In the genomic region with DNA sequence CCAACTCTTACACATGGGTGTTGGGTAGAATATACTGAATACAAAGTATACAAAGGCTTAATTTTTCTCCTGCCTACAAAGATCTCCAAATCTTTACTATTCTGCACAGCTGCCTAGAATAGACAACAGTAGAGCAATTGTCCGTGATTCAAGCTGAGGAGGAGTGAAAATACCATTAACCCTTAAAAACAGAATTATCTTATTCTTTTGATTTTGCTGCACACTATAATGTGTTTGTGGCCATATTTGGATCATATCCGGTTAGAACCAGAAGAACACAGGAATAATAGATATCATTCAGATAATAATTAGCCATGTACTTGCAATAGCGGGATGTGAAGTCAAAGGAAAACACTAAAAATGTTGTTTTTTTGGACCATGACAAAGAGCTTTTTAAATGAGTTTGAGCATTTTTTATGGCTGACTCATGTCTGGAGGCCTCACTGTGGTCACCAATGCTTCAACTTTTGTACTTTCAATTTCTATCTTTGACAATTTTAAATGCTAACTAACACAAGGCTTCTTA, we compare ENCODE assay signal across 9 cellular contexts.
DNase-seq lines count a peak whose midpoint lies in the region; ATAC-seq and TF ChIP-seq lines count a peak whose summit lies in the region.
"Had no signal": no experiment of that assay in that cellular context is flagged by ENCODE, and none has a peak within 500 bp of the region (broad histone marks: within the 10 kb centered on the region; RNA-seq: fewer than 3 reads in every experiment).

No MANE protein-coding gene starts in this region.

- TF ChIP-seq CTCF in SK-N-SH (IDR thresholded peaks at IDR 0.05) (no peak), colonic mucosa (IDR thresholded peaks at IDR 0.05) (no peak)

- no peak overlapping the region for H4K8ac ChIP-seq in mesenchymal stem cell (ENCODE audit: low read length)

- no peak overlapping the region for H3K27ac Mint-ChIP-seq in naive thymus-derived CD4-positive, alpha-beta T cell

- H3K4ac ChIP-seq in mesenchymal stem cell (ENCODE audit: low read depth in 1 of 2, low read length in 2 of 2) = no peak overlapping the region

- no peak overlapping the region for H3K18ac ChIP-seq in mesenchymal stem cell (ENCODE audit: low read depth in 1 of 2, low read length in 2 of 2)

- no peak for DNase-seq in SK-N-SH
- peak; percentile 76 for DNase-seq in mesenchymal stem cell
- DNase-seq in ecto neural progenitor cell (ENCODE audit: low spot score) = no peak
- no peak for DNase-seq in naive thymus-derived CD4-positive, alpha-beta T cell
- DNase-seq in colonic mucosa = no peak
- no peak for DNase-seq in stimulated activated CD4-positive, alpha-beta T cell treated with anti-CD3 and anti-CD28 coated beads, Interleukin-4, amount 100 ng/mL, for 1 hour
- DNase-seq: heart right ventricle had no signal

- H3K9ac ChIP-seq in SK-N-SH = no peak overlapping the region
- H3K9ac ChIP-seq in mesenchymal stem cell (ENCODE audit: low read length) = peak overlapping the region; percentile 73
- H3K9ac ChIP-seq in colonic mucosa (ENCODE audit: low read depth in 2 of 2, low read length in 2 of 2) = no peak overlapping the region

- intact Hi-C loops in naive thymus-derived CD4-positive, alpha-beta T cell (cut with micrococcal nuclease) = no loop called here
- intact Hi-C loops in colonic mucosa (cut with DNase I) = no loop called here

- no peaks in the 10 kb centered on the region for H3K9me3 ChIP-seq in SK-N-SH
- no peaks in the 10 kb centered on the region for H3K9me3 ChIP-seq in mesenchymal stem cell (ENCODE audit: control insufficient read depth, low read length)
- no peaks in the 10 kb centered on the region for H3K9me3 ChIP-seq in naive thymus-derived CD4-positive, alpha-beta T cell (ENCODE audit: control insufficient read depth in 2 of 3, low read length in 3 of 3)
- no peaks in the 10 kb centered on the region for H3K9me3 ChIP-seq in colonic mucosa
- H3K9me3 ChIP-seq: heart right ventricle had no signal

- no peak overlapping the region for H2BK15ac ChIP-seq in mesenchymal stem cell (ENCODE audit: low read depth, poor library complexity, severe bottlenecking)

- no peak overlapping the region for H2BK12ac ChIP-seq in mesenchymal stem cell (ENCODE audit: low read length in 2 of 2)

- H3K36me3 Mint-ChIP-seq in naive thymus-derived CD4-positive, alpha-beta T cell = no peaks in the 10 kb centered on the region

- H2BK120ac ChIP-seq in mesenchymal stem cell (ENCODE audit: low read depth, low read length) = no peak overlapping the region

- no peak overlapping the region; a peak in 2 of 4 replicates for H3K4me3 ChIP-seq in SK-N-SH (ENCODE audit: low read depth in 2 of 2, low read length in 1 of 2)
- H3K4me3 ChIP-seq in mesenchymal stem cell (ENCODE audit: insufficient read depth in 1 of 2, low read depth in 1 of 2, low read length in 2 of 2) = peak overlapping the region in 1 of 2 experiments; percentile 60
- no peak overlapping the region for H3K4me3 ChIP-seq in naive thymus-derived CD4-positive, alpha-beta T cell (ENCODE audit: low read length)
- H3K4me3 ChIP-seq in colonic mucosa = no peak overlapping the region
- H3K4me3 ChIP-seq: heart right ventricle had no signal

- CTCF ChIA-PET in SK-N-SH (lab: Yijun Ruan, JAX) = no interaction called here
- CTCF ChIA-PET in naive thymus-derived CD4-positive, alpha-beta T cell (lab: Charles Lee) = no interaction called here

- H2BK5ac ChIP-seq in mesenchymal stem cell (ENCODE audit: low read depth, low read length, poor library complexity, severe bottlenecking) = no peak overlapping the region

- no peak overlapping the region for H3K4me3 Mint-ChIP-seq in naive thymus-derived CD4-positive, alpha-beta T cell

- H4K91ac ChIP-seq in mesenchymal stem cell (ENCODE audit: low read length) = no peak overlapping the region

- H2AFZ ChIP-seq in SK-N-SH (ENCODE audit: low read depth) (peak overlapping the region; percentile 67; the same call in 1 of the 2 replicates), mesenchymal stem cell (ENCODE audit: low read depth, low read length) (no peak overlapping the region)

- no peaks in the 10 kb centered on the region for H3K27me3 ChIP-seq in SK-N-SH (ENCODE audit: insufficient read depth)
- H3K27me3 ChIP-seq in mesenchymal stem cell (ENCODE audit: control insufficient read depth in 1 of 2, insufficient read depth in 1 of 2, low read length in 2 of 2) = no peaks in the 10 kb centered on the region
- H3K27me3 ChIP-seq in naive thymus-derived CD4-positive, alpha-beta T cell (ENCODE audit: control insufficient read depth in 2 of 2, insufficient read depth in 2 of 2, low read length in 2 of 2) = no peaks in the 10 kb centered on the region
- no peaks in the 10 kb centered on the region for H3K27me3 ChIP-seq in colonic mucosa

- 20% methylated on average over 3 of the region's 3 CpGs for WGBS in SK-N-SH (ENCODE audit: low lambda C conversion rate)
- no CpG with 5 or more reads among the region's 3 CpGs for WGBS in mesenchymal stem cell

- peaks cover 0 to 3% (median 0%) of the 10 kb centered on the region in 11 donors for H3K9me3 Mint-ChIP-seq in naive thymus-derived CD4-positive, alpha-beta T cell

- H4K20me1 ChIP-seq in SK-N-SH (ENCODE audit: insufficient read depth) = no peaks in the 10 kb centered on the region

- H3K79me2 ChIP-seq in SK-N-SH (ENCODE audit: insufficient read depth) = no peaks in the 10 kb centered on the region

- H3K27ac ChIP-seq in SK-N-SH (ENCODE audit: low read depth in 2 of 2, low read length in 1 of 2) = peak overlapping the region in 1 of 2 experiments; percentile 64; a peak in 3 of 4 replicates
- H3K27ac ChIP-seq in mesenchymal stem cell (ENCODE audit: low read length, poor library complexity, severe bottlenecking) = peak overlapping the region; percentile 98
- no peak overlapping the region for H3K27ac ChIP-seq in naive thymus-derived CD4-positive, alpha-beta T cell (ENCODE audit: low read depth, low read length)
- no peak overlapping the region for H3K27ac ChIP-seq in colonic mucosa

- H3K4me2 ChIP-seq in SK-N-SH = peak overlapping the region; percentile 67; the same call in 1 of the 2 replicates
- H3K4me2 ChIP-seq in mesenchymal stem cell (ENCODE audit: low read length, poor library complexity, severe bottlenecking) = no peak overlapping the region

- peaks cover 0 to 6% of the 10 kb centered on the region in 2 experiments; a peak in 3 of 4 replicates for H3K4me1 ChIP-seq in SK-N-SH (ENCODE audit: control insufficient read depth in 1 of 2, insufficient read depth in 2 of 2, low read depth in 1 of 2, low read length in 1 of 2)
- H3K4me1 ChIP-seq in mesenchymal stem cell (ENCODE audit: control insufficient read depth, insufficient read depth, low read depth, low read length) = no peaks in the 10 kb centered on the region
- no peaks in the 10 kb centered on the region for H3K4me1 ChIP-seq in naive thymus-derived CD4-positive, alpha-beta T cell (ENCODE audit: control insufficient read depth in 2 of 2, insufficient read depth in 2 of 2, low read length in 2 of 2)
- H3K4me1 ChIP-seq in colonic mucosa = no peaks in the 10 kb centered on the region

- peak; percentile 9 to 68; a peak in 1 of 4 replicates for TF ChIP-seq EP300 in SK-N-SH (IDR thresholded peaks at IDR 0.05; ENCODE audit: borderline replicate concordance in 1 of 2, low read depth in 1 of 2, low read length in 1 of 2)

- peaks cover 6 to 28% (median 16%) of the 10 kb centered on the region in 5 donors for H3K27me3 Mint-ChIP-seq in naive thymus-derived CD4-positive, alpha-beta T cell

- H3K14ac ChIP-seq in mesenchymal stem cell (ENCODE audit: low read length in 2 of 2) = no peak overlapping the region

- peaks cover 15% of the 10 kb centered on the region for H3F3A ChIP-seq in SK-N-SH (replicated peaks; ENCODE audit: insufficient read depth)

- H3K4me1 Mint-ChIP-seq in naive thymus-derived CD4-positive, alpha-beta T cell = no peaks in the 10 kb centered on the region

- no peak for TF ChIP-seq RAD21 in SK-N-SH (IDR thresholded peaks at IDR 0.05; ENCODE audit: low read length)

- no peak overlapping the region for H3K23ac ChIP-seq in mesenchymal stem cell (ENCODE audit: low read length in 2 of 2)

- no peak overlapping the region for H2AK5ac ChIP-seq in mesenchymal stem cell (ENCODE audit: low read length, severe bottlenecking)

- H3K36me3 ChIP-seq in SK-N-SH (replicated peaks in 1 of 2; ENCODE audit: control insufficient read depth in 1 of 2, insufficient read depth in 2 of 2, low read length in 1 of 2) = no peaks in the 10 kb centered on the region
- H3K36me3 ChIP-seq in mesenchymal stem cell (ENCODE audit: control insufficient read depth in 1 of 2, insufficient read depth in 2 of 2, low read depth in 1 of 2, low read length in 2 of 2) = no peaks in the 10 kb centered on the region
- H3K36me3 ChIP-seq in naive thymus-derived CD4-positive, alpha-beta T cell (ENCODE audit: control insufficient read depth in 2 of 3, insufficient read depth in 3 of 3, low read length in 3 of 3) = no peaks in the 10 kb centered on the region
- no peaks in the 10 kb centered on the region for H3K36me3 ChIP-seq in colonic mucosa
- H3K36me3 ChIP-seq: heart right ventricle had no signal

- no peaks in the 10 kb centered on the region for H3K79me1 ChIP-seq in mesenchymal stem cell (replicated peaks; ENCODE audit: low read length, poor library complexity, severe bottlenecking)

- ATAC-seq in GM18858 (IDR thresholded peaks at IDR 0.05; ENCODE audit: unreplicated experiment) (peak; percentile 83), HG02938 (IDR thresholded peaks at IDR 0.05; ENCODE audit: unreplicated experiment) (peak; percentile 80)
- no peak for ATAC-seq in naive thymus-derived CD4-positive, alpha-beta T cell

- no peaks in the 10 kb centered on the region for H3K9me2 ChIP-seq in SK-N-SH

- POLR2A ChIA-PET in SK-N-SH (lab: Yijun Ruan, JAX) = no interaction called here
- POLR2A ChIA-PET in naive thymus-derived CD4-positive, alpha-beta T cell (lab: Charles Lee) = no interaction called here

TF ChIP-seq in SK-N-SH, 30 proteins besides CTCF, POLR2A, EP300 and RAD21 (continues in another document):
- TF ChIP-seq FOXJ3 (CRISPR knock-in tag; IDR thresholded peaks at IDR 0.05) (no peak), NFIC (IDR thresholded peaks at IDR 0.05; ENCODE audit: borderline replicate concordance) (0 out of 2 replicates have a peak, but pooled peaks have one; percentile 6), MXI1 (IDR thresholded peaks at IDR 0.05; ENCODE audit: low read depth, low read length) (no peak), FOSL2 (IDR thresholded peaks at IDR 0.05; ENCODE audit: borderline replicate concordance, low read depth) (peak; percentile 76; the same call in 1 of the 2 replicates)
- TF ChIP-seq, protein P1, sequence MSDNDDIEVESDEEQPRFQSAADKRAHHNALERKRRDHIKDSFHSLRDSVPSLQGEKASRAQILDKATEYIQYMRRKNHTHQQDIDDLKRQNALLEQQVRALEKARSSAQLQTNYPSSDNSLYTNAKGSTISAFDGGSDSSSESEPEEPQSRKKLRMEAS (IDR thresholded peaks at IDR 0.05; ENCODE audit: low read depth) = peak; percentile 40; the same call in 1 of the 2 replicates
